Comparison of ENCODE assay signal across 23 cellular contexts in genomic region chr4:63269156-63269555, GRCh38.
"Had no signal": no experiment of that assay in that cellular context is flagged by ENCODE, and none has a peak within 500 bp of the region (broad histone marks: within the 10 kb centered on the region; RNA-seq: fewer than 3 reads in every experiment).

No MANE protein-coding gene starts in this region.

- DNase-seq: colonic mucosa; cortex of kidney; dermis blood vessel endothelial cell; dorsolateral prefrontal cortex; effector CD4-positive, alpha-beta T cell; effector CD8-positive, alpha-beta T cell; effector memory CD4-positive, alpha-beta T cell; effector memory CD8-positive, alpha-beta T cell; endodermal cell; erythroblast; esophagus squamous epithelium; foreskin fibroblast; foreskin keratinocyte; gastrocnemius medialis; glutamatergic neuron; head of caudate nucleus; heart right ventricle had no signal

- H3K27ac ChIP-seq: colonic mucosa, coronary artery, dorsolateral prefrontal cortex, epithelial cell of prostate, esophagus muscularis mucosa, esophagus squamous epithelium, foreskin keratinocyte, gastrocnemius medialis, gastroesophageal sphincter, heart left ventricle, heart right ventricle had no signal

- H3K4me1 ChIP-seq: colonic mucosa, esophagus muscularis mucosa, esophagus squamous epithelium, foreskin keratinocyte, gastrocnemius medialis, gastroesophageal sphincter, heart left ventricle, heart right ventricle had no signal

- H3K36me3 ChIP-seq: colonic mucosa, esophagus muscularis mucosa, esophagus squamous epithelium, gastrocnemius medialis, gastroesophageal sphincter, heart left ventricle, heart right ventricle had no signal

- H3K4me3 ChIP-seq: colonic mucosa, coronary artery, dorsolateral prefrontal cortex, esophagus muscularis mucosa, esophagus squamous epithelium, gastrocnemius medialis, gastroesophageal sphincter, heart left ventricle, heart right ventricle had no signal

- H3K27me3 ChIP-seq: colonic mucosa, dorsolateral prefrontal cortex, esophagus muscularis mucosa, esophagus squamous epithelium, foreskin keratinocyte, gastrocnemius medialis, gastroesophageal sphincter, heart left ventricle, heart right ventricle had no signal

- ATAC-seq: effector memory CD8-positive, alpha-beta T cell; esophagus mucosa; foreskin keratinocyte; gastrocnemius medialis; gastroesophageal sphincter; heart left ventricle; heart right ventricle had no signal

- H3K9me3 ChIP-seq: colonic mucosa, esophagus muscularis mucosa, esophagus squamous epithelium, gastrocnemius medialis had no signal
